ENCODE assay signal across 20 cellular contexts in genomic region chr16:53449816-53450517, GRCh38. TPM values are rescaled to one million over a fixed set of nuclear protein-coding genes. Genes with fewer than 3 reads are reported as not detected.
A peak's percentile ranks its signal among the peaks of the same experiment; 100 is the strongest.
DNase-seq lines count a peak whose midpoint lies in the region; ATAC-seq and TF ChIP-seq lines count a peak whose summit lies in the region.
"Had no signal": no experiment of that assay in that cellular context is flagged by ENCODE, and none has a peak within 500 bp of the region (broad histone marks: within the 10 kb centered on the region; RNA-seq: fewer than 3 reads in every experiment).

No MANE protein-coding gene starts in this region.

- no peaks in the 10 kb centered on the region for H3K27me3 Mint-ChIP-seq in activated T-cell treated with anti-CD3 and anti-CD28 coated beads, Interleukin-2, amount 50 U/mL, for 24 hours
- H3K27me3 Mint-ChIP-seq in activated T-helper 2 cell treated with anti-CD3 and anti-CD28 coated beads, Interferon-gamma antibody, Interleukin-2, Interleukin-4, amounts not matched to agents 10 μg/mL and 5 μg/mL and 100 μg/mL, durations not matched to agents 14 hours and 24 hours and 36 hours (ENCODE audit: low read depth): no peaks in the 10 kb centered on the region
- no peaks in the 10 kb centered on the region for H3K27me3 Mint-ChIP-seq in stimulated activated naive B cell treated with anti-CD40 and anti-IgM and Interleukin-4, amounts not matched to agents 10 μg/mL and 1 μg/mL and 100 μg/mL, for 72 hours

- H3K4me3 ChIP-seq in colonic mucosa: no peak overlapping the region
- H3K4me3 ChIP-seq: lung, right lobe of liver, tibial nerve had no signal

- H3K36me3 ChIP-seq in colonic mucosa: no peaks in the 10 kb centered on the region

- peaks cover 72% of the 10 kb centered on the region for H3K36me3 Mint-ChIP-seq in activated T-cell treated with anti-CD3 and anti-CD28 coated beads, Interleukin-2, amount 50 U/mL, for 24 hours (ENCODE audit: low read depth)
- peaks cover 68% of the 10 kb centered on the region for H3K36me3 Mint-ChIP-seq in activated T-helper 2 cell treated with anti-CD3 and anti-CD28 coated beads, Interferon-gamma antibody, Interleukin-2, Interleukin-4, amounts not matched to agents 10 μg/mL and 5 μg/mL and 100 μg/mL, durations not matched to agents 14 hours and 24 hours and 36 hours (ENCODE audit: low read depth)
- H3K36me3 Mint-ChIP-seq in stimulated activated naive B cell treated with anti-CD40 and anti-IgM and Interleukin-4, amounts not matched to agents 10 μg/mL and 1 μg/mL and 100 μg/mL, for 72 hours: peaks cover 17 to 23% of the 10 kb centered on the region in 2 donors

- intact Hi-C loops in activated T-helper 2 cell treated with anti-CD3 and anti-CD28 coated beads, Interferon-gamma antibody, Interleukin-2, Interleukin-4, amounts not matched to agents 10 μg/mL and 5 μg/mL and 100 μg/mL, durations not matched to agents 14 hours and 24 hours and 36 hours (cut with micrococcal nuclease): loop anchor here (10.0 kb wide), 2 partner anchors 75 to 395 kb away; partner anchors contain the start of genes CHD9 and CHD9NB
- intact Hi-C loops in colonic mucosa (cut with DNase I): loop anchor here (10.0 kb wide), 2 partner anchors 45 to 215 kb away; no protein-coding TSS in a partner anchor

- DNase-seq in activated T-cell treated with anti-CD3 and anti-CD28 coated beads, Interleukin-2, amount 50 U/mL, for 24 hours: no peak
- no peak for DNase-seq in activated T-cell treated with anti-CD3 and anti-CD28 coated beads, Interleukin-2, amount 50 U/mL, for 48 hours
- no peak for DNase-seq in activated T-helper 2 cell treated with anti-CD3 and anti-CD28 coated beads, Interferon-gamma antibody, Interleukin-2, Interleukin-4, amounts not matched to agents 10 μg/mL and 5 μg/mL and 100 μg/mL, durations not matched to agents 14 hours and 24 hours and 36 hours (ENCODE audit: low spot score)
- no peak for DNase-seq in stimulated activated naive B cell treated with anti-CD40 and anti-IgM and Interleukin-4, amounts not matched to agents 10 μg/mL and 1 μg/mL and 100 μg/mL, for 72 hours
- DNase-seq in iPS-NIHi7 (ENCODE audit: extremely low spot score) (no peak), colonic mucosa (no peak)
- DNase-seq: amniotic stem cell; Calu3; NCI-H1092 treated with DMSO at 0.1 percent for 48 hours; NCI-H2227 treated with DMSO at 0.1 percent for 48 hours; NK-92 treated with Interleukin-12 subunit alpha and Interleukin-12 subunit beta, amount 100 ng/mL, for 24 hours; right lobe of liver; Right ventricle myocardium superior; stimulated activated CD4-positive, alpha-beta T cell treated with anti-CD3 and anti-CD28 coated beads, Interleukin-2, amount 100 ng/mL, for 24 hours had no signal

- TF ChIP-seq CTCF in colonic mucosa (IDR thresholded peaks at IDR 0.05): no peak

- peaks cover 67% of the 10 kb centered on the region for H3K4me1 Mint-ChIP-seq in activated T-cell treated with anti-CD3 and anti-CD28 coated beads, Interleukin-2, amount 50 U/mL, for 24 hours (ENCODE audit: low read depth)
- peaks cover 43% of the 10 kb centered on the region for H3K4me1 Mint-ChIP-seq in activated T-helper 2 cell treated with anti-CD3 and anti-CD28 coated beads, Interferon-gamma antibody, Interleukin-2, Interleukin-4, amounts not matched to agents 10 μg/mL and 5 μg/mL and 100 μg/mL, durations not matched to agents 14 hours and 24 hours and 36 hours (ENCODE audit: low read depth)
- H3K4me1 Mint-ChIP-seq in stimulated activated naive B cell treated with anti-CD40 and anti-IgM and Interleukin-4, amounts not matched to agents 10 μg/mL and 1 μg/mL and 100 μg/mL, for 72 hours: peaks cover 3 to 6% of the 10 kb centered on the region in 2 donors

- H3K4me1 ChIP-seq in colonic mucosa: no peaks in the 10 kb centered on the region
- H3K4me1 ChIP-seq: right lobe of liver, tibial nerve had no signal

- H3K9ac ChIP-seq in colonic mucosa (ENCODE audit: low read depth in 2 of 2, low read length in 2 of 2): no peak overlapping the region

- no peak overlapping the region for H3K27ac ChIP-seq in colonic mucosa
- H3K27ac ChIP-seq: epithelial cell of prostate, right lobe of liver, tibial nerve had no signal

- no peaks in the 10 kb centered on the region for H3K9me3 ChIP-seq in colonic mucosa
- H3K9me3 ChIP-seq: right lobe of liver, tibial nerve had no signal

- no peaks in the 10 kb centered on the region for H3K27me3 ChIP-seq in colonic mucosa
- H3K27me3 ChIP-seq: right lobe of liver, tibial nerve had no signal

- peak overlapping the region; percentile 64 for H3K27ac Mint-ChIP-seq in activated T-cell treated with anti-CD3 and anti-CD28 coated beads, Interleukin-2, amount 50 U/mL, for 24 hours
- H3K27ac Mint-ChIP-seq in activated T-helper 2 cell treated with anti-CD3 and anti-CD28 coated beads, Interferon-gamma antibody, Interleukin-2, Interleukin-4, amounts not matched to agents 10 μg/mL and 5 μg/mL and 100 μg/mL, durations not matched to agents 14 hours and 24 hours and 36 hours: no peak overlapping the region
- H3K27ac Mint-ChIP-seq in stimulated activated naive B cell treated with anti-CD40 and anti-IgM and Interleukin-4, amounts not matched to agents 10 μg/mL and 1 μg/mL and 100 μg/mL, for 72 hours: peak overlapping the region; percentile 42

- peak overlapping the region; percentile 25 for H3K4me3 Mint-ChIP-seq in activated T-cell treated with anti-CD3 and anti-CD28 coated beads, Interleukin-2, amount 50 U/mL, for 24 hours
- H3K4me3 Mint-ChIP-seq in activated T-helper 2 cell treated with anti-CD3 and anti-CD28 coated beads, Interferon-gamma antibody, Interleukin-2, Interleukin-4, amounts not matched to agents 10 μg/mL and 5 μg/mL and 100 μg/mL, durations not matched to agents 14 hours and 24 hours and 36 hours (ENCODE audit: low read depth): peak overlapping the region; percentile 21
- H3K4me3 Mint-ChIP-seq in stimulated activated naive B cell treated with anti-CD40 and anti-IgM and Interleukin-4, amounts not matched to agents 10 μg/mL and 1 μg/mL and 100 μg/mL, for 72 hours: no peak overlapping the region

- ATAC-seq in HG03378 (IDR thresholded peaks at IDR 0.05; ENCODE audit: unreplicated experiment) (peak; percentile 74), HG02852 (IDR thresholded peaks at IDR 0.05; ENCODE audit: unreplicated experiment) (no peak)
- peak in 1 of 2 donors; percentile 76 for ATAC-seq in stimulated activated naive B cell treated with anti-CD40 and anti-IgM and Interleukin-4, amounts not matched to agents 10 μg/mL and 1 μg/mL and 100 μg/mL, for 72 hours (replicated peaks)
- ATAC-seq: HCT116, right lobe of liver had no signal

- H3K9me3 Mint-ChIP-seq in activated T-cell treated with anti-CD3 and anti-CD28 coated beads, Interleukin-2, amount 50 U/mL, for 24 hours: no peaks in the 10 kb centered on the region
- no peaks in the 10 kb centered on the region for H3K9me3 Mint-ChIP-seq in activated T-helper 2 cell treated with anti-CD3 and anti-CD28 coated beads, Interferon-gamma antibody, Interleukin-2, Interleukin-4, amounts not matched to agents 10 μg/mL and 5 μg/mL and 100 μg/mL, durations not matched to agents 14 hours and 24 hours and 36 hours
- H3K9me3 Mint-ChIP-seq in stimulated activated naive B cell treated with anti-CD40 and anti-IgM and Interleukin-4, amounts not matched to agents 10 μg/mL and 1 μg/mL and 100 μg/mL, for 72 hours: no peaks in the 10 kb centered on the region

RNA-seq across cellular contexts. Expression of gene RBL2, which starts 15.7 kb away (rescaled TPM):
- total RNA-seq in activated T-helper 2 cell treated with anti-CD3 and anti-CD28 coated beads, Interferon-gamma antibody, Interleukin-2, Interleukin-4, amounts not matched to agents 10 μg/mL and 5 μg/mL and 100 μg/mL, durations not matched to agents 14 hours and 24 hours and 36 hours: 69.5 and 69.9 TPM in 2 replicates
- 10 to 100 TPM; 46.9 to 61.3 TPM for total RNA-seq in colonic mucosa

RNA-seq across cellular contexts. Expression of gene AKTIP, which starts 53.0 kb away (rescaled TPM):
- 17.1 and 20.5 TPM in 2 replicates for total RNA-seq in activated T-helper 2 cell treated with anti-CD3 and anti-CD28 coated beads, Interferon-gamma antibody, Interleukin-2, Interleukin-4, amounts not matched to agents 10 μg/mL and 5 μg/mL and 100 μg/mL, durations not matched to agents 14 hours and 24 hours and 36 hours
- 10 to 100 TPM; 27.1 to 30.2 TPM for total RNA-seq in colonic mucosa

Comparison
In these comparisons a context has a peak if more than half of its experiments do, and no peak if none do; other contexts are left out.
1. H3K4me3 Mint-ChIP-seq: peak in activated T-cell treated with anti-CD3 and anti-CD28 coated beads, Interleukin-2, amount 50 U/mL, for 24 hours (single experiment) and activated T-helper 2 cell treated with anti-CD3 and anti-CD28 coated beads, Interferon-gamma antibody, Interleukin-2, Interleukin-4, amounts not matched to agents 10 μg/mL and 5 μg/mL and 100 μg/mL, durations not matched to agents 14 hours and 24 hours and 36 hours (single experiment); none in stimulated activated naive B cell treated with anti-CD40 and anti-IgM and Interleukin-4, amounts not matched to agents 10 μg/mL and 1 μg/mL and 100 μg/mL, for 72 hours (0 of 2).